ENCODE assay signal across 8 cellular contexts in genomic region chr2:54665436-54665856, GRCh38. TPM values are rescaled to one million over a fixed set of nuclear protein-coding genes. Genes with fewer than 3 reads are reported as not detected.
DNase-seq lines count a peak whose midpoint lies in the region; ATAC-seq, FAIRE-seq and TF ChIP-seq lines count a peak whose summit lies in the region.

No MANE protein-coding gene starts in this region.

- H3K4me3 Mint-ChIP-seq in CD8-positive, alpha-beta T cell = no peak overlapping the region

- H3K9me3 ChIP-seq in CD8-positive, alpha-beta T cell (ENCODE audit: low read length) = no peaks in the 10 kb centered on the region
- no peaks in the 10 kb centered on the region for H3K9me3 ChIP-seq in NT2/D1 (ENCODE audit: insufficient read depth, low read length)

- H3K4me1 ChIP-seq in CD8-positive, alpha-beta T cell (ENCODE audit: insufficient read depth, low read length) = no peaks in the 10 kb centered on the region
- no peaks in the 10 kb centered on the region for H3K4me1 ChIP-seq in NT2/D1 (ENCODE audit: insufficient read depth, insufficient read length)

- no peaks in the 10 kb centered on the region for H3K27me3 ChIP-seq in CD8-positive, alpha-beta T cell (ENCODE audit: insufficient read depth, low read length)
- no peaks in the 10 kb centered on the region for H3K27me3 ChIP-seq in NT2/D1 (ENCODE audit: insufficient read depth, insufficient read length)

- no peaks in the 10 kb centered on the region for H3K27me3 Mint-ChIP-seq in CD8-positive, alpha-beta T cell (ENCODE audit: low read depth)

- peak; percentile 33 for FAIRE-seq in H54 (lab: Jason Lieb, UNC)

- DNase-seq in CD8-positive, alpha-beta T cell = peak in 4 of 7 experiments; percentile 7 to 44 (median 26)
- DNase-seq in H54 (ENCODE audit: insufficient read length, low spot score) (no peak), NT2/D1 (ENCODE audit: low read depth, low spot score) (peak; percentile 83), iPS-NIHi11 (ENCODE audit: low spot score) (peak; percentile 66), anterior cingulate cortex (lab: John Stamatoyannopoulos, UW) (no peak), amniotic stem cell (lab: John Stamatoyannopoulos, UW) (no peak)
- peak in 2 of 3 donors; percentile 30 to 61 for DNase-seq in stimulated activated CD4-positive, alpha-beta T cell treated with anti-CD3 and anti-CD28 coated beads, Interleukin-12 subunit alpha, Interleukin-12 subunit beta, amount 100 ng/mL, for 48 hours (ENCODE audit: low read depth in 2 of 3, low spot score in 1 of 3)

- peaks cover 3% of the 10 kb centered on the region for H3K4me1 Mint-ChIP-seq in CD8-positive, alpha-beta T cell (ENCODE audit: low read depth)

- H3K9ac ChIP-seq in NT2/D1 (ENCODE audit: insufficient read length, low read depth) = no peak overlapping the region

- CTCF ChIA-PET in CD8-positive, alpha-beta T cell (lab: Charles Lee) = interaction anchor here (0.6 to 4.1 kb wide), 22 partner anchors 8 to 693 kb away, joined by 3 to 33 read pairs (median 4); no protein-coding TSS in a partner anchor

- H3K4me3 ChIP-seq in CD8-positive, alpha-beta T cell (ENCODE audit: low read depth, low read length) = no peak overlapping the region
- H3K4me3 ChIP-seq in NT2/D1 (ENCODE audit: insufficient read length, low read depth) = no peak overlapping the region

- ATAC-seq in CD8-positive, alpha-beta T cell = peak; percentile 68

- POLR2A ChIA-PET in CD8-positive, alpha-beta T cell (lab: Charles Lee) = no interaction called here

- TF ChIP-seq POLR2A in H54 (IDR thresholded peaks at IDR 0.05; ENCODE audit: low read depth, low read length) = no peak

- H3K27ac ChIP-seq in CD8-positive, alpha-beta T cell (ENCODE audit: low read depth, low read length) = no peak overlapping the region
- H3K27ac ChIP-seq in angular gyrus (ENCODE audit: low read depth, low read length) = peak overlapping the region; percentile 92

- no peaks in the 10 kb centered on the region for H3K9me3 Mint-ChIP-seq in CD8-positive, alpha-beta T cell

- intact Hi-C loops in CD8-positive, alpha-beta T cell (cut with DNase I, micrococcal nuclease) = loop anchor here (2.0 to 10.0 kb wide), 7 partner anchors 143 to 769 kb away; no protein-coding TSS in a partner anchor

- H3K27ac Mint-ChIP-seq in CD8-positive, alpha-beta T cell = peak overlapping the region; percentile 75

- H3K36me3 ChIP-seq in CD8-positive, alpha-beta T cell (ENCODE audit: insufficient read depth, low read length) = peaks cover 78% of the 10 kb centered on the region
- H3K36me3 ChIP-seq in NT2/D1 (ENCODE audit: insufficient read depth, insufficient read length, low read length) = peaks cover 82% of the 10 kb centered on the region

- H3K36me3 Mint-ChIP-seq in CD8-positive, alpha-beta T cell = peaks cover 97% of the 10 kb centered on the region

- TF ChIP-seq CTCF in CD8-positive, alpha-beta T cell (IDR thresholded peaks at IDR 0.05) = peak; percentile 68

RNA-seq across cellular contexts. Expression of gene EML6, which starts 58.0 kb away (rescaled TPM):
- total RNA-seq in CD8-positive, alpha-beta T cell = under 1 TPM; 0.35 to 0.81 TPM

Comparison
In these comparisons a context has a peak if more than half of its experiments do, and no peak if none do; other contexts are left out.
1. DNase-seq: peak in CD8-positive, alpha-beta T cell (4 of 7), NT2/D1 (single experiment), iPS-NIHi11 (single experiment) and stimulated activated CD4-positive, alpha-beta T cell treated with anti-CD3 and anti-CD28 coated beads, Interleukin-12 subunit alpha, Interleukin-12 subunit beta, amount 100 ng/mL, for 48 hours (2 of 3); none in H54 (single experiment), anterior cingulate cortex (0 of 58) and amniotic stem cell (single experiment).